In the genomic region with DNA sequence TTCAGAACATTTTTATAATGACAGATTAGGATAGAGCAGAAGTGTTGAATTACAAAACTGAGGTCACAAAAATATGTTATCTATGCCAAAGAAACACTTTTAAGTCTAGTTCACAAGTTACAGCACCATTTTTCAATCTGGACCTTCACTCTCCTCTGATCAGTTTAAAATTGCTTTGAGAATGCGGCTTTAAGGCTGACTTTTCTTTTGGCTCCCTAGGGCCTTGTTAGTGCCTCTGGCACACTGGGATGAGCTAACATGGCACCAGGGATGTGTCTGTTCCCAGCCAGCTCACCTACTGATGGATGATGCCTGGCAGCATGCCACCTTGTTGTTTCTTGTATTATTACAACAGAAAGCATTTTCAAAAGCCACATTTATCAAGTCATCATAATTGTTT, we compare ENCODE assay signal across 30 cellular contexts. TPM values are rescaled to one million over a fixed set of nuclear protein-coding genes. Genes with fewer than 3 reads are reported as not detected.
DNase-seq lines count a peak whose midpoint lies in the region; ATAC-seq, FAIRE-seq and TF ChIP-seq lines count a peak whose summit lies in the region.
"Had no signal": no experiment of that assay in that cellular context is flagged by ENCODE, and none has a peak within 500 bp of the region (broad histone marks: within the 10 kb centered on the region; RNA-seq: fewer than 3 reads in every experiment).

No MANE protein-coding gene starts in this region.

- TF ChIP-seq CTCF in astrocyte (IDR thresholded peaks at IDR 0.05; ENCODE audit: insufficient read depth, low read depth, low read length), result no peak

- no peaks in the 10 kb centered on the region for H3K27me3 ChIP-seq in astrocyte (ENCODE audit: insufficient read depth, low read length)
- H3K27me3 ChIP-seq: esophagus squamous epithelium, left lung, tibial artery had no signal

- no peaks in the 10 kb centered on the region for H3K27me3 Mint-ChIP-seq in astrocyte (ENCODE audit: low read depth, unreplicated experiment)
- H3K27me3 Mint-ChIP-seq: activated CD4-positive, alpha-beta T cell treated with anti-CD3 and anti-CD28 coated beads for 36 hours; activated naive CD8-positive, alpha-beta T cell treated with anti-CD3 and anti-CD28 coated beads for 36 hours; central memory CD8-positive, alpha-beta T cell; dendritic cell treated with granulocyte-macrophage colony-stimulating factor and Interleukin-4, amounts not matched to agents 40 ng/mL and 50 ng/mL, for 4 days; naive B cell had no signal

- H3K36me3 Mint-ChIP-seq in astrocyte (ENCODE audit: low read depth, unreplicated experiment), result no peaks in the 10 kb centered on the region
- H3K36me3 Mint-ChIP-seq: activated naive CD8-positive, alpha-beta T cell treated with anti-CD3 and anti-CD28 coated beads for 36 hours; CD4-positive, alpha-beta memory T cell; naive B cell had no signal

- H3K4me3 Mint-ChIP-seq in astrocyte (ENCODE audit: unreplicated experiment), result no peak overlapping the region
- H3K4me3 Mint-ChIP-seq: activated CD4-positive, alpha-beta T cell treated with anti-CD3 and anti-CD28 coated beads for 36 hours; activated naive CD8-positive, alpha-beta T cell treated with anti-CD3 and anti-CD28 coated beads for 36 hours; CD4-positive, alpha-beta memory T cell; central memory CD8-positive, alpha-beta T cell; dendritic cell treated with granulocyte-macrophage colony-stimulating factor and Interleukin-4, amounts not matched to agents 40 ng/mL and 50 ng/mL, for 4 days; endodermal cell; naive B cell had no signal

- H2AFZ ChIP-seq in astrocyte (ENCODE audit: low read depth, low read length), result no peak overlapping the region

- H4K20me1 ChIP-seq in astrocyte (ENCODE audit: insufficient read depth, low read length), result peaks cover 11% of the 10 kb centered on the region

- H3K9me3 Mint-ChIP-seq in astrocyte (ENCODE audit: unreplicated experiment), result peaks cover 3% of the 10 kb centered on the region
- H3K9me3 Mint-ChIP-seq: activated naive CD8-positive, alpha-beta T cell treated with anti-CD3 and anti-CD28 coated beads for 36 hours; endodermal cell had no signal

- H3K27ac ChIP-seq in astrocyte (ENCODE audit: low read depth, low read length), result no peak overlapping the region
- H3K27ac ChIP-seq: left lung, tibial artery had no signal

- ATAC-seq in GM19463 (IDR thresholded peaks at IDR 0.05; ENCODE audit: unreplicated experiment) (no peak), HG03135 (IDR thresholded peaks at IDR 0.05; ENCODE audit: unreplicated experiment) (no peak)
- ATAC-seq: activated CD4-positive, alpha-beta T cell treated with anti-CD3 and anti-CD28 coated beads for 36 hours; left lung had no signal

- H3K4me1 Mint-ChIP-seq in astrocyte (ENCODE audit: low read depth, unreplicated experiment), result no peaks in the 10 kb centered on the region
- H3K4me1 Mint-ChIP-seq: activated CD4-positive, alpha-beta T cell treated with anti-CD3 and anti-CD28 coated beads for 36 hours; activated naive CD8-positive, alpha-beta T cell treated with anti-CD3 and anti-CD28 coated beads for 36 hours; CD4-positive, alpha-beta memory T cell; central memory CD8-positive, alpha-beta T cell; endodermal cell; naive B cell had no signal

- DNase-seq in NCI-H1105 treated with DMSO at 0.1 percent for 48 hours (lab: John Stamatoyannopoulos, UW) (peak; percentile 2), NCI-H1105 (lab: John Stamatoyannopoulos, UW) (no peak), LHCN-M2 (ENCODE audit: low read depth) (peak; percentile 66), astrocyte (ENCODE audit: low read depth) (peak; percentile 40), myocyte (ENCODE audit: low read depth) (peak; percentile 28), A172 (ENCODE audit: low spot score) (no peak)
- DNase-seq: 8988T; activated CD4-positive, alpha-beta T cell treated with anti-CD3 and anti-CD28 coated beads for 36 hours; activated naive CD8-positive, alpha-beta T cell treated with anti-CD3 and anti-CD28 coated beads for 36 hours; activated T-cell treated with anti-CD3 and anti-CD28 coated beads for 4 hours; AML-193; CD4-positive, alpha-beta memory T cell; endodermal cell; esophagus squamous epithelium; IMR-90; left lung; mesendoderm; naive B cell; NCI-H2227 treated with DMSO at 0.1 percent for 48 hours; occipital lobe; OCI-M1; stimulated activated CD4-positive, alpha-beta T cell treated with anti-CD3 and anti-CD28 coated beads, Interleukin-2, amount 100 ng/mL, for 24 hours; T-helper 2 cell; tibial artery had no signal

- no peaks in the 10 kb centered on the region for H3K36me3 ChIP-seq in astrocyte (ENCODE audit: insufficient read depth, low read length)
- H3K36me3 ChIP-seq: esophagus squamous epithelium, left lung, tibial artery had no signal

- H3K79me2 ChIP-seq in astrocyte (ENCODE audit: insufficient read depth, low read length), result peaks cover 64% of the 10 kb centered on the region

- H3K27ac Mint-ChIP-seq in astrocyte (ENCODE audit: unreplicated experiment), result no peak overlapping the region
- H3K27ac Mint-ChIP-seq: activated CD4-positive, alpha-beta T cell treated with anti-CD3 and anti-CD28 coated beads for 36 hours; activated naive CD8-positive, alpha-beta T cell treated with anti-CD3 and anti-CD28 coated beads for 36 hours; CD4-positive, alpha-beta memory T cell; dendritic cell treated with granulocyte-macrophage colony-stimulating factor and Interleukin-4, amounts not matched to agents 40 ng/mL and 50 ng/mL, for 4 days; endodermal cell; naive B cell had no signal

- H3K4me2 ChIP-seq in astrocyte (ENCODE audit: low read length), result no peak overlapping the region
- H3K4me2 ChIP-seq: smooth muscle cell had no signal

- H3K9ac ChIP-seq in astrocyte (ENCODE audit: low read length), result no peak overlapping the region

- peaks cover 4% of the 10 kb centered on the region for H3K4me1 ChIP-seq in astrocyte (ENCODE audit: insufficient read depth, low read length)
- H3K4me1 ChIP-seq: left lung had no signal

- H3K4me3 ChIP-seq in astrocyte (ENCODE audit: insufficient read depth, low read depth, low read length), result no peak overlapping the region
- H3K4me3 ChIP-seq: esophagus squamous epithelium, left lung, smooth muscle cell, tibial artery had no signal

- FAIRE-seq in astrocyte (lab: Jason Lieb, UNC), result no peak
- FAIRE-seq: islet of Langerhans had no signal

- no peaks in the 10 kb centered on the region for H3K9me3 ChIP-seq in astrocyte (ENCODE audit: insufficient read depth, low read depth, low read length)
- H3K9me3 ChIP-seq: esophagus squamous epithelium, left lung, tibial artery had no signal

RNA-seq across cellular contexts. Expression of a gene that starts 46.4 kb away (rescaled TPM):
- total RNA-seq in LHCN-M2 (2014; rRNA removed), result 74.5 and 85.1 TPM in 2 replicates
- 61.3 TPM for polyA plus RNA-seq in LHCN-M2 (2012)
- total RNA-seq in astrocyte, result 11.4 and 12.6 TPM in 2 replicates
- 21.2 and 32.6 TPM in 2 replicates for total RNA-seq in myocyte
- 47.1 TPM for polyA plus RNA-seq in myocyte (2012)
- 5.3 and 11.4 TPM in 2 replicates for total RNA-seq in A172 (2014; rRNA removed; shearing (Covaris generic))
- total RNA-seq: activated CD4-positive, alpha-beta T cell treated with anti-CD3 and anti-CD28 coated beads for 36 hours; activated naive CD8-positive, alpha-beta T cell treated with anti-CD3 and anti-CD28 coated beads for 36 hours; CD4-positive, alpha-beta memory T cell had no signal
- polyA plus RNA-seq: CD4-positive, alpha-beta memory T cell had no signal

Comparison
In these comparisons a context has a peak if more than half of its experiments do, and no peak if none do; other contexts are left out.
1. DNase-seq: peak in NCI-H1105 treated with DMSO at 0.1 percent for 48 hours (single experiment), LHCN-M2 (single experiment), astrocyte (single experiment) and myocyte (single experiment); none in NCI-H1105 (single experiment) and A172 (single experiment).